Comparison of ENCODE assay signal across 25 cellular contexts in the genomic region with DNA sequence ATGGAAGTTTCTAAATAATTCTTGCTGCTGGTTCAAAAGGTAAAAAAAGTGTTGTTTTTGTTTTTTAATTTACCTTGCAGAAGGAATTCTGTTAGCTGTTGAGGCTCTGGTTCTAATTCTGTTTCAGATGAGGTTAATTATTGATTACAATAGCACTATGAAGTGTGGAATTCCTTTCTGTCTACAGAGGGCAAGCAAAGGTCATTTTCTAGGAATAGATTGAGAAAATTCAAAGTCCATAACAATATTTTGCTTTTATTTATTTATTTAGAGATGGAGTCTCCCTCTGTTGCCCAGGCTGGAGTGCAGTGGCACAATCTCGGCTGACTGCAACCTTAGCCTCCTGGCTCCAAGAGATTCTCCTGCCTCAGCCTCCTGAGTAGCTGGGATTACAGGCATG.
"Had no signal": no experiment of that assay in that cellular context is flagged by ENCODE, and none has a peak within 500 bp of the region (broad histone marks: within the 10 kb centered on the region; RNA-seq: fewer than 3 reads in every experiment).

No MANE protein-coding gene starts in this region.

- H3K27ac ChIP-seq: heart left ventricle, lower lobe of right lung, neural progenitor cell, neutrophil, parathyroid adenoma, psoas muscle, right atrium auricular region, skin epidermis, spleen, tibial nerve, vagina had no signal

- H3K4me2 ChIP-seq: neural progenitor cell had no signal

- ATAC-seq: heart left ventricle; left ventricle myocardium superior; lower lobe of right lung; naive thymus-derived CD8-positive, alpha-beta T cell; psoas muscle; sciatic nerve; stimulated activated memory B cell treated with anti-CD40 and anti-IgM and Interleukin-4, amounts not matched to agents 10 μg/mL and 1 μg/mL and 100 μg/mL, for 72 hours; stimulated activated naive CD8-positive, alpha-beta T cell treated with anti-CD3 and anti-CD28 coated beads, Interleukin-15, amount 100 ng/mL, for 72 hours had no signal

- H3K4me1 ChIP-seq: heart left ventricle, lower lobe of right lung, parathyroid adenoma, psoas muscle, right atrium auricular region, spleen, tibial nerve, vagina had no signal

- H3K27me3 ChIP-seq: heart left ventricle, neural progenitor cell, neutrophil, right atrium auricular region, spleen, tibial nerve, vagina had no signal

- H3K36me3 ChIP-seq: heart left ventricle, lower lobe of right lung, neural progenitor cell, neutrophil, right atrium auricular region, spleen, tibial nerve, vagina had no signal

- H3K4me3 ChIP-seq: heart left ventricle, lower lobe of right lung, neural progenitor cell, psoas muscle, right atrium auricular region, skin epidermis, spleen, tibial nerve, vagina had no signal

- H3K79me2 ChIP-seq: parathyroid adenoma had no signal

- DNase-seq: heart left ventricle; immature natural killer cell; left ventricle myocardium superior; lower lobe of right lung; mammary epithelial cell; mesenchymal stem cell; naive thymus-derived CD8-positive, alpha-beta T cell; occipital lobe; psoas muscle; spleen; stimulated activated CD4-positive, alpha-beta T cell treated with anti-CD3 and anti-CD28 coated beads, Interleukin-2, amount 100 ng/mL, for 48 hours; stimulated activated CD4-positive, alpha-beta T cell treated with anti-CD3 and anti-CD28 coated beads, Interleukin-4, amount 100 ng/mL, for 4 hours; stimulated activated CD8-positive, alpha-beta memory T cell treated with anti-CD3 and anti-CD28 coated beads, Interleukin-4, amount 100 ng/mL, for 48 hours; stimulated activated naive CD4-positive, alpha-beta T cell treated with Interleukin-2 at 50 U/mL for 16 hours; stimulated activated naive CD8-positive, alpha-beta T cell treated with anti-CD3 and anti-CD28 coated beads, Interleukin-15, amount 100 ng/mL, for 72 hours had no signal

- H3K9ac ChIP-seq: neural progenitor cell, parathyroid adenoma had no signal

- FAIRE-seq: islet of Langerhans had no signal

- H3K9me3 ChIP-seq: heart left ventricle, lower lobe of right lung, neutrophil, psoas muscle, right atrium auricular region, tibial nerve, vagina had no signal

- H2AFZ ChIP-seq: parathyroid adenoma had no signal
